Comparison of ENCODE assay signal across 1 cellular context in the genomic region with DNA sequence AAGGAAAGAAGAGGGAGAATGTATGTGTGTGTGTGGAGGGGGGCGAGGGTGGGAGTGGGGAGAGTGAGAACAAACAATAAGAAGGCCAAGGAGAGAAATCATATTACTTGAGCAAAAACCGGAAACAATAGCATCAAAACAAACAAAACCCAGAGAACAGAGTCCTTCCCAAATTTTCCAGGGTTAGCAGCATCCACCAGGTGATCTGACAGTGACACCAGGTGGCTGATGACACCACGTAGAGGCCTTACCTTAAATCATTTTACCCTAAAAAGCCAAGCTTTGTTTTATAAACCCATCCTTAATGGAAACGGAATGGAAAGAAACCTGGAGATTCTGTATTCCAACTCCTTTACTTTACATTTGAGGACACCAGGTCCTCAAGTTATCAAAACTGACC.
TF ChIP-seq lines count a peak whose summit lies in the region.

No MANE protein-coding gene starts in this region.

TF ChIP-seq in GM23338, 12 proteins besides CTCF, POLR2A, EP300 and RAD21 (continued from another document):
- TF ChIP-seq, protein P1, sequence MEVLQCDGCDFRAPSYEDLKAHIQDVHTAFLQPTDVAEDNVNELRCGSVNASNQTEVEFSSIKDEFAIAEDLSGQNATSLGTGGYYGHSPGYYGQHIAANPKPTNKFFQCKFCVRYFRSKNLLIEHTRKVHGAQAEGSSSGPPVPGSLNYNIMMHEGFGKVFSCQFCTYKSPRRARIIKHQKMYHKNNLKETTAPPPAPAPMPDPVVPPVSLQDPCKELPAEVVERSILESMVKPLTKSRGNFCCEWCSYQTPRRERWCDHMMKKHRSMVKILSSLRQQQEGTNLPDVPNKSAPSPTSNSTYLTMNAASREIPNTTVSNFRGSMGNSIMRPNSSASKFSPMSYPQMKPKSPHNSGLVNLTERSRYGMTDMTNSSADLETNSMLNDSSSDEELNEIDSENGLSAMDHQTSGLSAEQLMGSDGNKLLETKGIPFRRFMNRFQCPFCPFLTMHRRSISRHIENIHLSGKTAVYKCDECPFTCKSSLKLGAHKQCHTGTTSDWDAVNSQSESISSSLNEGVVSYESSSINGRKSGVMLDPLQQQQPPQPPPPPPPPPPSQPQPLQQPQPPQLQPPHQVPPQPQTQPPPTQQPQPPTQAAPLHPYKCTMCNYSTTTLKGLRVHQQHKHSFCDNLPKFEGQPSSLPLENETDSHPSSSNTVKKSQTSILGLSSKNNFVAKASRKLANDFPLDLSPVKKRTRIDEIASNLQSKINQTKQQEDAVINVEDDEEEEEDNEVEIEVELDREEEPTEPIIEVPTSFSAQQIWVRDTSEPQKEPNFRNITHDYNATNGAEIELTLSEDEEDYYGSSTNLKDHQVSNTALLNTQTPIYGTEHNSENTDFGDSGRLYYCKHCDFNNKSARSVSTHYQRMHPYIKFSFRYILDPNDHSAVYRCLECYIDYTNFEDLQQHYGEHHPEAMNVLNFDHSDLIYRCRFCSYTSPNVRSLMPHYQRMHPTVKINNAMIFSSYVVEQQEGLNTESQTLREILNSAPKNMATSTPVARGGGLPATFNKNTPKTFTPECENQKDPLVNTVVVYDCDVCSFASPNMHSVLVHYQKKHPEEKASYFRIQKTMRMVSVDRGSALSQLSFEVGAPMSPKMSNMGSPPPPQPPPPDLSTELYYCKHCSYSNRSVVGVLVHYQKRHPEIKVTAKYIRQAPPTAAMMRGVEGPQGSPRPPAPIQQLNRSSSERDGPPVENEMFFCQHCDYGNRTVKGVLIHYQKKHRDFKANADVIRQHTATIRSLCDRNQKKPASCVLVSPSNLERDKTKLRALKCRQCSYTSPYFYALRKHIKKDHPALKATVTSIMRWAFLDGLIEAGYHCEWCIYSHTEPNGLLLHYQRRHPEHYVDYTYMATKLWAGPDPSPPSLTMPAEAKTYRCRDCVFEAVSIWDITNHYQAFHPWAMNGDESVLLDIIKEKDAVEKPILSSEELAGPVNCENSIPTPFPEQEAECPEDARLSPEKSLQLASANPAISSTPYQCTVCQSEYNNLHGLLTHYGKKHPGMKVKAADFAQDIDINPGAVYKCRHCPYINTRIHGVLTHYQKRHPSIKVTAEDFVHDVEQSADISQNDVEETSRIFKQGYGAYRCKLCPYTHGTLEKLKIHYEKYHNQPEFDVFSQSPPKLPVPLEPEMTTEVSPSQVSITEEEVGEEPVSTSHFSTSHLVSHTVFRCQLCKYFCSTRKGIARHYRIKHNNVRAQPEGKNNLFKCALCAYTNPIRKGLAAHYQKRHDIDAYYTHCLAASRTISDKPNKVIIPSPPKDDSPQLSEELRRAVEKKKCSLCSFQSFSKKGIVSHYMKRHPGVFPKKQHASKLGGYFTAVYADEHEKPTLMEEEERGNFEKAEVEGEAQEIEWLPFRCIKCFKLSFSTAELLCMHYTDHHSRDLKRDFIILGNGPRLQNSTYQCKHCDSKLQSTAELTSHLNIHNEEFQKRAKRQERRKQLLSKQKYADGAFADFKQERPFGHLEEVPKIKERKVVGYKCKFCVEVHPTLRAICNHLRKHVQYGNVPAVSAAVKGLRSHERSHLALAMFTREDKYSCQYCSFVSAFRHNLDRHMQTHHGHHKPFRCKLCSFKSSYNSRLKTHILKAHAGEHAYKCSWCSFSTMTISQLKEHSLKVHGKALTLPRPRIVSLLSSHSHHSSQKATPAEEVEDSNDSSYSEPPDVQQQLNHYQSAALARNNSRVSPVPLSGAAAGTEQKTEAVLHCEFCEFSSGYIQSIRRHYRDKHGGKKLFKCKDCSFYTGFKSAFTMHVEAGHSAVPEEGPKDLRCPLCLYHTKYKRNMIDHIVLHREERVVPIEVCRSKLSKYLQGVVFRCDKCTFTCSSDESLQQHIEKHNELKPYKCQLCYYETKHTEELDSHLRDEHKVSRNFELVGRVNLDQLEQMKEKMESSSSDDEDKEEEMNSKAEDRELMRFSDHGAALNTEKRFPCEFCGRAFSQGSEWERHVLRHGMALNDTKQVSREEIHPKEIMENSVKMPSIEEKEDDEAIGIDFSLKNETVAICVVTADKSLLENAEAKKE (CRISPR knock-in tag; IDR thresholded peaks at IDR 0.05) = no peak
